Comparison of ENCODE assay signal across 10 cellular contexts in genomic region chr9:4530375-4530774, GRCh38. TPM values are rescaled to one million over a fixed set of nuclear protein-coding genes. Genes with fewer than 3 reads are reported as not detected.
DNase-seq lines count a peak whose midpoint lies in the region; ATAC-seq and TF ChIP-seq lines count a peak whose summit lies in the region.
"Had no signal": no experiment of that assay in that cellular context is flagged by ENCODE, and none has a peak within 500 bp of the region (broad histone marks: within the 10 kb centered on the region; RNA-seq: fewer than 3 reads in every experiment).

No MANE protein-coding gene starts in this region.

- 74 to 78% methylated on average over 6 of the region's 6 CpGs for WGBS in upper lobe of left lung, 2 donors
- WGBS in transverse colon (ENCODE audit: low coverage in 1 of 2), 2 donors = 78 to 80% methylated on average over 6 of the region's 6 CpGs

- DNase-seq in CD8-positive, alpha-beta T cell = no peak
- peak in 1 of 3 experiments; percentile 14 for DNase-seq in effector memory CD8-positive, alpha-beta T cell
- DNase-seq in AML-193 (lab: John Stamatoyannopoulos, UW) (no peak), upper lobe of left lung (no peak), transverse colon (no peak)
- DNase-seq: activated effector memory CD4-positive, alpha-beta T cell treated with Interleukin-2 at 50 U/mL for 16 hours; erythroblast had no signal

- no peak for TF ChIP-seq CTCF in CD8-positive, alpha-beta T cell (IDR thresholded peaks at IDR 0.05)
- no peak for TF ChIP-seq CTCF in upper lobe of left lung (IDR thresholded peaks at IDR 0.05)
- TF ChIP-seq CTCF in transverse colon (IDR thresholded peaks at IDR 0.05) = no peak

- H3K4me3 ChIP-seq in CD8-positive, alpha-beta T cell (ENCODE audit: low read depth, low read length) = no peak overlapping the region
- no peak overlapping the region for H3K4me3 ChIP-seq in upper lobe of left lung
- no peak overlapping the region for H3K4me3 ChIP-seq in transverse colon

- no peaks in the 10 kb centered on the region for H3K4me1 ChIP-seq in CD8-positive, alpha-beta T cell (ENCODE audit: insufficient read depth, low read length)
- H3K4me1 ChIP-seq in upper lobe of left lung = no peaks in the 10 kb centered on the region
- no peaks in the 10 kb centered on the region for H3K4me1 ChIP-seq in transverse colon

- intact Hi-C loops in CD8-positive, alpha-beta T cell (cut with DNase I, micrococcal nuclease) = no loop called here
- intact Hi-C loops in transverse colon (cut with DNase I; ENCODE audit: low total_unique reads) = no loop called here

- no peaks in the 10 kb centered on the region for H3K36me3 ChIP-seq in CD8-positive, alpha-beta T cell (ENCODE audit: insufficient read depth, low read length)
- no peaks in the 10 kb centered on the region for H3K36me3 ChIP-seq in upper lobe of left lung
- no peaks in the 10 kb centered on the region for H3K36me3 ChIP-seq in transverse colon

- H3K9me3 ChIP-seq in CD8-positive, alpha-beta T cell (ENCODE audit: low read length) = no peaks in the 10 kb centered on the region
- H3K9me3 ChIP-seq in upper lobe of left lung (no peaks in the 10 kb centered on the region), transverse colon (no peaks in the 10 kb centered on the region)

- CTCF ChIA-PET in CD8-positive, alpha-beta T cell (lab: Charles Lee) = no interaction called here

- no peaks in the 10 kb centered on the region for H3K36me3 Mint-ChIP-seq in CD8-positive, alpha-beta T cell
- H3K36me3 Mint-ChIP-seq in effector memory CD8-positive, alpha-beta T cell (ENCODE audit: insufficient read depth) = peaks cover 2% of the 10 kb centered on the region

- peaks cover 22% of the 10 kb centered on the region for H3K4me1 Mint-ChIP-seq in CD8-positive, alpha-beta T cell (ENCODE audit: low read depth)
- peaks cover 20 to 21% of the 10 kb centered on the region in 2 donors for H3K4me1 Mint-ChIP-seq in effector memory CD8-positive, alpha-beta T cell (ENCODE audit: low read depth in 2 of 2)

- TF ChIP-seq POLR2A in upper lobe of left lung (IDR thresholded peaks at IDR 0.05) = no peak
- TF ChIP-seq POLR2A in transverse colon (IDR thresholded peaks at IDR 0.05) = no peak

- peak; percentile 58 for ATAC-seq in CD8-positive, alpha-beta T cell
- peak; percentile 77 for ATAC-seq in GM18870 (IDR thresholded peaks at IDR 0.05; ENCODE audit: unreplicated experiment)
- ATAC-seq in HG03469 (IDR thresholded peaks at IDR 0.05; ENCODE audit: unreplicated experiment) = peak; percentile 90
- peak; percentile 94 for ATAC-seq in effector memory CD8-positive, alpha-beta T cell (replicated peaks)
- ATAC-seq in upper lobe of left lung (ENCODE audit: low FRiP score in 2 of 2) = no peak
- no peak for ATAC-seq in GM19397 (IDR thresholded peaks at IDR 0.05; ENCODE audit: unreplicated experiment)

- H3K27me3 Mint-ChIP-seq in CD8-positive, alpha-beta T cell (ENCODE audit: low read depth) = no peaks in the 10 kb centered on the region
- no peaks in the 10 kb centered on the region for H3K27me3 Mint-ChIP-seq in effector memory CD8-positive, alpha-beta T cell

- no peaks in the 10 kb centered on the region for H3K9me3 Mint-ChIP-seq in CD8-positive, alpha-beta T cell
- H3K9me3 Mint-ChIP-seq in effector memory CD8-positive, alpha-beta T cell = peaks cover 0 to 2% of the 10 kb centered on the region in 2 donors

- H3K27me3 ChIP-seq in CD8-positive, alpha-beta T cell (ENCODE audit: insufficient read depth, low read length) = no peaks in the 10 kb centered on the region
- no peaks in the 10 kb centered on the region for H3K27me3 ChIP-seq in upper lobe of left lung
- H3K27me3 ChIP-seq in transverse colon = no peaks in the 10 kb centered on the region

- in situ Hi-C loops in transverse colon (cut with MboI; ENCODE audit: low pct_ligation_motif_present in 1 of 4, low pct_unique_long_range_greater_than_20kb in 1 of 4, low sequenced_read_pairs in 3 of 4) = no loop called here

- no peak overlapping the region for H3K27ac ChIP-seq in CD8-positive, alpha-beta T cell (ENCODE audit: low read depth, low read length)
- H3K27ac ChIP-seq in upper lobe of left lung (no peak overlapping the region), transverse colon (no peak overlapping the region)

- TF ChIP-seq EP300 in upper lobe of left lung (IDR thresholded peaks at IDR 0.05) (no peak), transverse colon (IDR thresholded peaks at IDR 0.05; ENCODE audit: low read depth) (no peak)

- H3K4me3 Mint-ChIP-seq in CD8-positive, alpha-beta T cell = no peak overlapping the region
- peak overlapping the region in 1 of 2 donors; percentile 70 for H3K4me3 Mint-ChIP-seq in effector memory CD8-positive, alpha-beta T cell

- H3K27ac Mint-ChIP-seq in CD8-positive, alpha-beta T cell = no peak overlapping the region
- H3K27ac Mint-ChIP-seq in effector memory CD8-positive, alpha-beta T cell = peak overlapping the region; percentile 90 to 96

- POLR2A ChIA-PET in CD8-positive, alpha-beta T cell (lab: Charles Lee) = no interaction called here

RNA-seq across cellular contexts. Expression of gene SLC1A1, which starts 40.1 kb away (rescaled TPM):
- not detected for total RNA-seq in CD8-positive, alpha-beta T cell
- 10 to 100 TPM; 16.8 to 62.5 (median 40.6) TPM for total RNA-seq in upper lobe of left lung
- 10 to 100 TPM in 3 of 4 donors, under 1 TPM in 1; 0.80 to 63.2 (median 28.7) TPM for total RNA-seq in transverse colon

Comparison
In these comparisons a context has a peak if more than half of its experiments do, and no peak if none do; other contexts are left out.
1. ATAC-seq: peak in CD8-positive, alpha-beta T cell (single experiment), GM18870 (single experiment), HG03469 (single experiment) and effector memory CD8-positive, alpha-beta T cell (single experiment); none in upper lobe of left lung (0 of 2) and GM19397 (single experiment).